14 cellular contexts compared by ENCODE assay signal in the genomic region with DNA sequence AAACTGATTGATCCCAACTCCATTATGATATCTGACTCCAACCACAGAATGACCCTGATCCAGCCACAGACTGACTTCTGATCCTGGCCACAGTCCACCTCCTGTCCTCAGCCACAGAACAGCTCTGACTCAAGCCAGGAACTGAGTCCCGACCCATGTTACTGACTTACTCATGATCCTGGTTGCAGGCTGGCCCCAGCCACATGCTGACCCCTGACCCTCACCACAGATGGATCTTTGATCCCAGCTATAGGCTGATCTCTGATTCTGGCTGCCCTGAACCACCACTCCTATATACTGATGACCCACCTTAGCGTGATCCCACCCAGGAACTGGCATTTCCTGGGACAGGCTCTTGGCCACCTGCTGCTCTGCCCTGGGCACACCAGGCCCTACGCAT. TPM values are rescaled to one million over a fixed set of nuclear protein-coding genes. Genes with fewer than 3 reads are reported as not detected.
DNase-seq lines count a peak whose midpoint lies in the region; ATAC-seq lines count a peak whose summit lies in the region.
"Had no signal": no experiment of that assay in that cellular context is flagged by ENCODE, and none has a peak within 500 bp of the region (broad histone marks: within the 10 kb centered on the region; RNA-seq: fewer than 3 reads in every experiment).

No MANE protein-coding gene starts in this region.

- peaks cover 0 to 2% of the 10 kb centered on the region in 2 experiments for H3K36me3 ChIP-seq in mesenchymal stem cell (ENCODE audit: control insufficient read depth in 1 of 2, insufficient read depth in 2 of 2, low read depth in 1 of 2, low read length in 2 of 2)
- H3K36me3 ChIP-seq: BLaER1 had no signal

- H2BK5ac ChIP-seq in mesenchymal stem cell (ENCODE audit: low read depth, low read length, poor library complexity, severe bottlenecking): no peak overlapping the region

- H3K9me3 Mint-ChIP-seq in activated naive CD8-positive, alpha-beta T cell treated with anti-CD3 and anti-CD28 coated beads, Interleukin-2, amount 10 ng/mL, durations not matched to agents 7 days and 5 days: peaks cover 8% of the 10 kb centered on the region

- no peak overlapping the region for H3K18ac ChIP-seq in mesenchymal stem cell (ENCODE audit: low read depth in 1 of 2, low read length in 2 of 2)

- H3K9me3 ChIP-seq in mesenchymal stem cell (ENCODE audit: control insufficient read depth, low read length): peaks cover 8% of the 10 kb centered on the region
- H3K9me3 ChIP-seq: stomach had no signal

- POLR2A ChIA-PET in activated naive CD8-positive, alpha-beta T cell treated with anti-CD3 and anti-CD28 coated beads, Interleukin-2, amount 10 ng/mL, durations not matched to agents 7 days and 5 days (lab: Charles Lee): interaction anchor here (3.4 kb wide), 1 partner anchor 34 kb away, joined by 17 read pairs; the partner anchor contains the start of gene IL21R

- no peak overlapping the region for H3K4me2 ChIP-seq in mesenchymal stem cell (ENCODE audit: low read length, poor library complexity, severe bottlenecking)
- H3K4me2 ChIP-seq: BLaER1 had no signal

- H2BK120ac ChIP-seq in mesenchymal stem cell (ENCODE audit: low read depth, low read length): no peak overlapping the region

- no peaks in the 10 kb centered on the region for H3K27me3 ChIP-seq in mesenchymal stem cell (ENCODE audit: control insufficient read depth in 1 of 2, insufficient read depth in 1 of 2, low read length in 2 of 2)
- H3K27me3 ChIP-seq: BLaER1, stomach had no signal

- H2BK15ac ChIP-seq in mesenchymal stem cell (ENCODE audit: low read depth, poor library complexity, severe bottlenecking): no peak overlapping the region

- no peak overlapping the region for H4K8ac ChIP-seq in mesenchymal stem cell (ENCODE audit: low read length)

- no peaks in the 10 kb centered on the region for H3K79me1 ChIP-seq in mesenchymal stem cell (replicated peaks; ENCODE audit: low read length, poor library complexity, severe bottlenecking)

- no peak overlapping the region for H3K14ac ChIP-seq in mesenchymal stem cell (ENCODE audit: low read length in 2 of 2)

- no peak for ATAC-seq in activated naive CD8-positive, alpha-beta T cell treated with anti-CD3 and anti-CD28 coated beads, Interleukin-2, amount 10 ng/mL, durations not matched to agents 7 days and 5 days (ENCODE audit: low read depth)
- ATAC-seq in HG02588 (IDR thresholded peaks at IDR 0.05; ENCODE audit: unreplicated experiment): no peak

- H3K27ac Mint-ChIP-seq in activated naive CD8-positive, alpha-beta T cell treated with anti-CD3 and anti-CD28 coated beads, Interleukin-2, amount 10 ng/mL, durations not matched to agents 7 days and 5 days: peak overlapping the region; percentile 13

- no peak overlapping the region for H3K27ac ChIP-seq in mesenchymal stem cell (ENCODE audit: low read length, poor library complexity, severe bottlenecking)
- H3K27ac ChIP-seq: BLaER1, stomach had no signal

- H2BK12ac ChIP-seq in mesenchymal stem cell (ENCODE audit: low read length in 2 of 2): no peak overlapping the region

- no peak overlapping the region for H2AFZ ChIP-seq in mesenchymal stem cell (ENCODE audit: low read depth, low read length)

- H3K9ac ChIP-seq in mesenchymal stem cell (ENCODE audit: low read length): no peak overlapping the region
- H3K9ac ChIP-seq: BLaER1 had no signal

- peaks cover 15% of the 10 kb centered on the region for H3K36me3 Mint-ChIP-seq in activated naive CD8-positive, alpha-beta T cell treated with anti-CD3 and anti-CD28 coated beads, Interleukin-2, amount 10 ng/mL, durations not matched to agents 7 days and 5 days

- H3K27me3 Mint-ChIP-seq in activated naive CD8-positive, alpha-beta T cell treated with anti-CD3 and anti-CD28 coated beads, Interleukin-2, amount 10 ng/mL, durations not matched to agents 7 days and 5 days: no peaks in the 10 kb centered on the region

- no peak overlapping the region for H3K4me3 ChIP-seq in mesenchymal stem cell (ENCODE audit: insufficient read depth in 1 of 2, low read depth in 1 of 2, low read length in 2 of 2)
- H3K4me3 ChIP-seq: BLaER1, stomach had no signal

- H3K4me3 Mint-ChIP-seq in activated naive CD8-positive, alpha-beta T cell treated with anti-CD3 and anti-CD28 coated beads, Interleukin-2, amount 10 ng/mL, durations not matched to agents 7 days and 5 days: no peak overlapping the region

- peaks cover 39% of the 10 kb centered on the region for H3K4me1 Mint-ChIP-seq in activated naive CD8-positive, alpha-beta T cell treated with anti-CD3 and anti-CD28 coated beads, Interleukin-2, amount 10 ng/mL, durations not matched to agents 7 days and 5 days

- H3K4me1 ChIP-seq in mesenchymal stem cell (ENCODE audit: control insufficient read depth, insufficient read depth, low read depth, low read length): peaks cover 16% of the 10 kb centered on the region

- 72% methylated on average over 3 of the region's 3 CpGs for WGBS in mesenchymal stem cell

- H4K91ac ChIP-seq in mesenchymal stem cell (ENCODE audit: low read length): no peak overlapping the region

- DNase-seq in AG20443 (ENCODE audit: low spot score) (peak; percentile 45), GM03348 (ENCODE audit: low spot score) (peak; percentile 24), mesenchymal stem cell (peak; percentile 58), NAMALWA (ENCODE audit: low spot score) (no peak), H4 (ENCODE audit: low spot score) (no peak), LoVo (ENCODE audit: low spot score) (no peak)
- DNase-seq in activated naive CD8-positive, alpha-beta T cell treated with anti-CD3 and anti-CD28 coated beads, Interleukin-2, amount 10 ng/mL, durations not matched to agents 7 days and 5 days: peak; percentile 23
- DNase-seq: central memory CD4-positive, alpha-beta T cell; NCI-H1436; SHP77; stimulated activated CD4-positive, alpha-beta T cell treated with anti-CD3 and anti-CD28 coated beads, Interleukin-4, amount 100 ng/mL, for 1 hour; stomach had no signal

- H3K4ac ChIP-seq in mesenchymal stem cell (ENCODE audit: low read depth in 1 of 2, low read length in 2 of 2): no peak overlapping the region

- no peak overlapping the region for H2AK5ac ChIP-seq in mesenchymal stem cell (ENCODE audit: low read length, severe bottlenecking)

- no peak overlapping the region for H3K23ac ChIP-seq in mesenchymal stem cell (ENCODE audit: low read length in 2 of 2)

RNA-seq across cellular contexts. Expression of gene IL21R, which starts 32.2 kb away (rescaled TPM):
- total RNA-seq in activated naive CD8-positive, alpha-beta T cell treated with anti-CD3 and anti-CD28 coated beads, Interleukin-2, amount 10 ng/mL, durations not matched to agents 7 days and 5 days: 10 to 100 TPM; 27.2 to 27.5 TPM
- polyA plus RNA-seq in mesenchymal stem cell (2013, experiment 1 of 2): 1.6 TPM
- polyA plus RNA-seq in mesenchymal stem cell (2013, experiment 2 of 2): 1.6 TPM
- total RNA-seq in H4 (2014; rRNA removed; shearing (Covaris generic)): 1.0 and 2.2 TPM in 2 replicates

RNA-seq across cellular contexts. Expression of gene IL4R, which starts 56.0 kb away (rescaled TPM):
- total RNA-seq in activated naive CD8-positive, alpha-beta T cell treated with anti-CD3 and anti-CD28 coated beads, Interleukin-2, amount 10 ng/mL, durations not matched to agents 7 days and 5 days: 100 to 1,000 TPM; 215 TPM
- 79.3 TPM for polyA plus RNA-seq in mesenchymal stem cell (2013, experiment 1 of 2)
- 85.4 TPM for polyA plus RNA-seq in mesenchymal stem cell (2013, experiment 2 of 2)
- total RNA-seq in H4 (2014; rRNA removed; shearing (Covaris generic)): 8.5 and 9.0 TPM in 2 replicates

Comparison
In these comparisons a context has a peak if more than half of its experiments do, and no peak if none do; other contexts are left out.
1. DNase-seq: peak in AG20443 (single experiment), GM03348 (single experiment), activated naive CD8-positive, alpha-beta T cell treated with anti-CD3 and anti-CD28 coated beads, Interleukin-2, amount 10 ng/mL, durations not matched to agents 7 days and 5 days (single experiment) and mesenchymal stem cell (single experiment); none in NAMALWA (single experiment), H4 (single experiment) and LoVo (single experiment).
2. RNA of gene IL4R, which starts 56.0 kb away (total RNA-seq): 215 TPM in activated naive CD8-positive, alpha-beta T cell treated with anti-CD3 and anti-CD28 coated beads, Interleukin-2, amount 10 ng/mL, durations not matched to agents 7 days and 5 days; 8.5 to 9.0 TPM in H4; every median in the first group is over 10 times any median in the second.